Comparison of ENCODE assay signal across 1 cellular context in genomic region chr16:2520097-2520783, GRCh38.
TF ChIP-seq lines count a peak whose summit lies in the region.

A gene with protein sequence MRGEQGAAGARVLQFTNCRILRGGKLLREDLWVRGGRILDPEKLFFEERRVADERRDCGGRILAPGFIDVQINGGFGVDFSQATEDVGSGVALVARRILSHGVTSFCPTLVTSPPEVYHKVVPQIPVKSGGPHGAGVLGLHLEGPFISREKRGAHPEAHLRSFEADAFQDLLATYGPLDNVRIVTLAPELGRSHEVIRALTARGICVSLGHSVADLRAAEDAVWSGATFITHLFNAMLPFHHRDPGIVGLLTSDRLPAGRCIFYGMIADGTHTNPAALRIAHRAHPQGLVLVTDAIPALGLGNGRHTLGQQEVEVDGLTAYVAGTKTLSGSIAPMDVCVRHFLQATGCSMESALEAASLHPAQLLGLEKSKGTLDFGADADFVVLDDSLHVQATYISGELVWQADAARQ (plus strand): TSS chr16:2520371. CDS start chr16:2520459, 88 bp downstream.

TF ChIP-seq in HepG2, 621 proteins besides CTCF, POLR2A, EP300 and RAD21 (continued from another document):
- TF ChIP-seq, protein P1, sequence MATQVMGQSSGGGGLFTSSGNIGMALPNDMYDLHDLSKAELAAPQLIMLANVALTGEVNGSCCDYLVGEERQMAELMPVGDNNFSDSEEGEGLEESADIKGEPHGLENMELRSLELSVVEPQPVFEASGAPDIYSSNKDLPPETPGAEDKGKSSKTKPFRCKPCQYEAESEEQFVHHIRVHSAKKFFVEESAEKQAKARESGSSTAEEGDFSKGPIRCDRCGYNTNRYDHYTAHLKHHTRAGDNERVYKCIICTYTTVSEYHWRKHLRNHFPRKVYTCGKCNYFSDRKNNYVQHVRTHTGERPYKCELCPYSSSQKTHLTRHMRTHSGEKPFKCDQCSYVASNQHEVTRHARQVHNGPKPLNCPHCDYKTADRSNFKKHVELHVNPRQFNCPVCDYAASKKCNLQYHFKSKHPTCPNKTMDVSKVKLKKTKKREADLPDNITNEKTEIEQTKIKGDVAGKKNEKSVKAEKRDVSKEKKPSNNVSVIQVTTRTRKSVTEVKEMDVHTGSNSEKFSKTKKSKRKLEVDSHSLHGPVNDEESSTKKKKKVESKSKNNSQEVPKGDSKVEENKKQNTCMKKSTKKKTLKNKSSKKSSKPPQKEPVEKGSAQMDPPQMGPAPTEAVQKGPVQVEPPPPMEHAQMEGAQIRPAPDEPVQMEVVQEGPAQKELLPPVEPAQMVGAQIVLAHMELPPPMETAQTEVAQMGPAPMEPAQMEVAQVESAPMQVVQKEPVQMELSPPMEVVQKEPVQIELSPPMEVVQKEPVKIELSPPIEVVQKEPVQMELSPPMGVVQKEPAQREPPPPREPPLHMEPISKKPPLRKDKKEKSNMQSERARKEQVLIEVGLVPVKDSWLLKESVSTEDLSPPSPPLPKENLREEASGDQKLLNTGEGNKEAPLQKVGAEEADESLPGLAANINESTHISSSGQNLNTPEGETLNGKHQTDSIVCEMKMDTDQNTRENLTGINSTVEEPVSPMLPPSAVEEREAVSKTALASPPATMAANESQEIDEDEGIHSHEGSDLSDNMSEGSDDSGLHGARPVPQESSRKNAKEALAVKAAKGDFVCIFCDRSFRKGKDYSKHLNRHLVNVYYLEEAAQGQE (IDR thresholded peaks at IDR 0.05; ENCODE audit: borderline replicate concordance in 1 of 2, low read depth in 1 of 2, low read length in 2 of 2) = peak in 1 of 2 experiments; percentile 24; a peak in 1 of 4 replicates
- TF ChIP-seq POLR2G (IDR thresholded peaks at IDR 0.05; ENCODE audit: low read depth, low read length) = peak; percentile 83
- TF ChIP-seq HNRNPH1 (optimal IDR thresholded peaks at IDR 0.05; ENCODE audit: low read depth, low read length) = peak; percentile 75
